In the genomic region with DNA sequence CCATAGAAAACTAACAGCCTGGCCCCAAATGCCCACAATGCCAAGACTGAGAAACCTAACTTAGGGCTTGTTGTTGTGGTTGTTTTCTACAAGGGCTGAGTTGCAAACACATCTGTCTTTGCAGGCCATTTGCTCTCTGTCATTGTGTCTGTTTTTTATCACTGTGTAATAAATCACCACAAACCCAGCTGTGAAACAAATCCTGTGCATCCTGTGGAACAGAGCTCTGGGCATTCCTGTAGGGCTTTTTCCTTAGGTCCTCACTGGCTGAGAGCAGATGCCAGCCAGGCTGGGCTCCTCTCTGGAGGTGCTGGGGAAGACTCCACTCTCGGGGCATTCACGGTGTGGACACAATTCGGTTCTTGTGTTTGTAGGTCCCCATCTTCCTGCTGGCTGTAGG, we compare ENCODE assay signal across 28 cellular contexts. TPM values are rescaled to one million over a fixed set of nuclear protein-coding genes. Genes with fewer than 3 reads are reported as not detected.
"Had no signal": no experiment of that assay in that cellular context is flagged by ENCODE, and none has a peak within 500 bp of the region (broad histone marks: within the 10 kb centered on the region; RNA-seq: fewer than 3 reads in every experiment).

No MANE protein-coding gene starts in this region.

- DNase-seq: activated CD4-positive, alpha-beta memory T cell treated with anti-CD3 and anti-CD28 coated beads for 36 hours; activated CD4-positive, alpha-beta T cell treated with anti-CD3 and anti-CD28 coated beads, Interleukin-2, amount 10 ng/mL, durations not matched to agents 24 days and 14 days; activated CD4-positive, CD25-positive, alpha-beta regulatory T cell treated with anti-CD3 and anti-CD28 coated beads, Interleukin-2, amount 50 U/mL, for 72 hours; activated CD8-positive, alpha-beta memory T cell treated with anti-CD3 and anti-CD28 coated beads for 24 hours; activated gamma-delta T cell; activated naive CD4-positive, alpha-beta T cell treated with anti-CD3 and anti-CD28 coated beads for 36 hours; activated T-cell treated with anti-CD3 and anti-CD28 coated beads, Interleukin-2, amount 50 U/mL, for 48 hours; amygdala; NCI-H1092; NCI-H1417; NCI-H1930; NCI-H2171; NCI-H226; NCI-H510A; NCI-H526 treated with DMSO at 0.1 percent for 48 hours; NCI-H82; Right ventricle myocardium superior; RPMI8226; T-helper 17 cell; T-helper 9 cell had no signal

- H3K36me3 Mint-ChIP-seq: activated CD4-positive, alpha-beta memory T cell treated with anti-CD3 and anti-CD28 coated beads for 36 hours; activated naive CD8-positive, alpha-beta T cell; brain; WTC11 had no signal

- H3K4me1 Mint-ChIP-seq: activated CD4-positive, alpha-beta T cell treated with anti-CD3 and anti-CD28 coated beads, Interleukin-2, amount 10 ng/mL, durations not matched to agents 24 days and 14 days; activated T-helper 17 cell treated with anti-CD3 and anti-CD28 coated beads, Interleukin-2, amount 50 U/mL, for 72 hours; brain; WTC11 had no signal

- H3K27me3 Mint-ChIP-seq: activated naive CD8-positive, alpha-beta T cell; brain had no signal

- H3K4me2 ChIP-seq: KMS-11 had no signal

- H3K9ac ChIP-seq: KMS-11 had no signal

- H3K27ac ChIP-seq: KMS-11 had no signal

- H3K9me3 Mint-ChIP-seq: activated CD4-positive, alpha-beta T cell treated with anti-CD3 and anti-CD28 coated beads, Interleukin-2, amount 10 ng/mL, durations not matched to agents 24 days and 14 days; activated naive CD4-positive, alpha-beta T cell treated with anti-CD3 and anti-CD28 coated beads for 36 hours; activated T-helper 17 cell treated with anti-CD3 and anti-CD28 coated beads, Interleukin-2, amount 50 U/mL, for 72 hours had no signal

- H3K27ac Mint-ChIP-seq: activated CD4-positive, alpha-beta memory T cell treated with anti-CD3 and anti-CD28 coated beads for 36 hours; activated CD4-positive, alpha-beta T cell treated with anti-CD3 and anti-CD28 coated beads, Interleukin-2, amount 10 ng/mL, durations not matched to agents 24 days and 14 days; activated naive CD4-positive, alpha-beta T cell treated with anti-CD3 and anti-CD28 coated beads for 36 hours; activated naive CD8-positive, alpha-beta T cell; activated T-helper 17 cell treated with anti-CD3 and anti-CD28 coated beads, Interleukin-2, amount 50 U/mL, for 72 hours; brain; T-helper 17 cell; WTC11 had no signal

- H3K4me3 Mint-ChIP-seq: activated CD4-positive, alpha-beta memory T cell treated with anti-CD3 and anti-CD28 coated beads for 36 hours; activated CD4-positive, alpha-beta T cell treated with anti-CD3 and anti-CD28 coated beads, Interleukin-2, amount 10 ng/mL, durations not matched to agents 24 days and 14 days; activated naive CD4-positive, alpha-beta T cell treated with anti-CD3 and anti-CD28 coated beads for 36 hours; activated naive CD8-positive, alpha-beta T cell; activated T-helper 17 cell treated with anti-CD3 and anti-CD28 coated beads, Interleukin-2, amount 50 U/mL, for 72 hours; brain; T-helper 17 cell; WTC11 had no signal

RNA-seq across cellular contexts. Expression of a gene that starts 15.7 kb away (rescaled TPM):
- total RNA-seq: activated CD4-positive, alpha-beta memory T cell treated with anti-CD3 and anti-CD28 coated beads for 36 hours; activated CD4-positive, alpha-beta T cell treated with anti-CD3 and anti-CD28 coated beads, Interleukin-2, amount 10 ng/mL, durations not matched to agents 24 days and 14 days; activated naive CD4-positive, alpha-beta T cell treated with anti-CD3 and anti-CD28 coated beads for 36 hours; activated T-helper 17 cell treated with anti-CD3 and anti-CD28 coated beads, Interleukin-2, amount 50 U/mL, for 72 hours; OCI-LY7; Right ventricle myocardium superior; SK-MEL-5; T-helper 17 cell had no signal

RNA-seq across cellular contexts. Expression of a gene that starts 19.7 kb away (rescaled TPM):
- total RNA-seq: activated CD4-positive, alpha-beta memory T cell treated with anti-CD3 and anti-CD28 coated beads for 36 hours; activated CD4-positive, alpha-beta T cell treated with anti-CD3 and anti-CD28 coated beads, Interleukin-2, amount 10 ng/mL, durations not matched to agents 24 days and 14 days; activated naive CD4-positive, alpha-beta T cell treated with anti-CD3 and anti-CD28 coated beads for 36 hours; activated T-helper 17 cell treated with anti-CD3 and anti-CD28 coated beads, Interleukin-2, amount 50 U/mL, for 72 hours; astrocyte; Right ventricle myocardium superior; SK-MEL-5; T-helper 17 cell; WTC11 had no signal

RNA-seq across cellular contexts. Expression of a gene that starts 33.8 kb away (rescaled TPM):
- total RNA-seq: SK-MEL-5 had no signal
